In the genomic region with DNA sequence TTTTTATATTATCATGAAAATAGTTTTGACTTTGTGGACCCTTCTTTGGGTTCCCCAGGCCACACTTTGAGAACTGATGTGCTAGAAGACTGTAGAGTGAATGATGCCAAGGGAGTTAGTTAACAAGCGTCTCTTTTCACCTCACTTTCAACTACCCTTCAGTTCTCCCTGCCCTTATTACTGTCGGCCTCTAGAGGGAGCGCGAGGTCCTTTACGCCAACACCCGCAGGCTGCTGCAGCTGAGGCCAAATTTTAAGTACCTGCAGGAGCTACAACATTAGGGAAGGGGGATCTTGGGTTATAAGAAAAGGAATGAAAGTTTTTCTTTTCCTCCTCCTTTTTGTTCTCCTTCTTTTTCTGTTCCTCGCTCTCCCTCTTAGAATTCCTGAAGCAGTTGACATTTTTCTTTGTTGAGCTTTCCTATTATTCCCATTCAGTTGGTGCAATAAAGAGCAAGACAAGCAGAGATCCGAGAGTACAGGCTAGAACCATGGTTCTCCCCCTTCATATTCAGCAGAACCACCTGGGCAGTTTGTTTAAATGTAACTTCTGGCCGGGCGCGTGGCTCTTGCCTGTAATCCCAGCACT, we compare ENCODE assay signal across 8 cellular contexts.
DNase-seq lines count a peak whose midpoint lies in the region; ATAC-seq and TF ChIP-seq lines count a peak whose summit lies in the region.

No MANE protein-coding gene starts in this region.

- H2AFZ ChIP-seq in SK-N-SH (ENCODE audit: low read depth): no peak overlapping the region; the same call in 1 of the 2 replicates

- POLR2A ChIA-PET in SK-N-SH (lab: Yijun Ruan, JAX): no interaction called here

- no peaks in the 10 kb centered on the region for H3F3A ChIP-seq in SK-N-SH (replicated peaks; ENCODE audit: insufficient read depth)

- H3K27ac Mint-ChIP-seq in activated naive CD4-positive, alpha-beta T cell treated with anti-CD3 and anti-CD28 coated beads for 36 hours: no peak overlapping the region

- no peaks in the 10 kb centered on the region for H3K4me1 ChIP-seq in SK-N-SH (ENCODE audit: control insufficient read depth in 1 of 2, insufficient read depth in 2 of 2, low read depth in 1 of 2, low read length in 1 of 2)

- no peak overlapping the region for H3K9ac ChIP-seq in SK-N-SH

- H3K27me3 Mint-ChIP-seq in activated naive CD4-positive, alpha-beta T cell treated with anti-CD3 and anti-CD28 coated beads for 36 hours (ENCODE audit: low read depth): no peaks in the 10 kb centered on the region

- TF ChIP-seq EP300 in SK-N-SH (IDR thresholded peaks at IDR 0.05; ENCODE audit: borderline replicate concordance in 1 of 2, low read depth in 1 of 2, low read length in 1 of 2): no peak

- no peaks in the 10 kb centered on the region for H3K9me2 ChIP-seq in SK-N-SH

- no peak overlapping the region for H3K27ac ChIP-seq in SK-N-SH (ENCODE audit: low read depth in 2 of 2, low read length in 1 of 2)

- CTCF ChIA-PET in SK-N-SH (lab: Yijun Ruan, JAX): interaction anchor here (0.6 to 6.5 kb wide), 39 partner anchors 10 to 901 kb away, joined by 3 to 57 read pairs (median 4); no protein-coding TSS in a partner anchor
- CTCF ChIA-PET in activated naive CD4-positive, alpha-beta T cell treated with anti-CD3 and anti-CD28 coated beads for 36 hours (lab: Charles Lee): interaction anchor here (0.6 to 7.7 kb wide), 39 partner anchors 9 to 813 kb away, joined by 3 to 64 read pairs (median 4); no protein-coding TSS in a partner anchor

- no peaks in the 10 kb centered on the region for H3K9me3 Mint-ChIP-seq in activated naive CD4-positive, alpha-beta T cell treated with anti-CD3 and anti-CD28 coated beads for 36 hours

- peaks cover 38% of the 10 kb centered on the region; the same call in 1 of the 2 replicates for H3K27me3 ChIP-seq in SK-N-SH (ENCODE audit: insufficient read depth)

- peak; percentile 90 for TF ChIP-seq RAD21 in SK-N-SH (IDR thresholded peaks at IDR 0.05; ENCODE audit: low read length)

- no peak overlapping the region for H3K4me3 Mint-ChIP-seq in activated naive CD4-positive, alpha-beta T cell treated with anti-CD3 and anti-CD28 coated beads for 36 hours

- ATAC-seq in GM21786 (IDR thresholded peaks at IDR 0.05; ENCODE audit: unreplicated experiment): peak; percentile 75

- H3K79me2 ChIP-seq in SK-N-SH (ENCODE audit: insufficient read depth): no peaks in the 10 kb centered on the region

- H3K4me2 ChIP-seq in SK-N-SH: no peak overlapping the region

- H3K4me3 ChIP-seq in SK-N-SH (ENCODE audit: low read depth in 2 of 2, low read length in 1 of 2): peak overlapping the region in 1 of 2 experiments; percentile 47; a peak in 1 of 4 replicates

- no peaks in the 10 kb centered on the region for H3K4me1 Mint-ChIP-seq in activated naive CD4-positive, alpha-beta T cell treated with anti-CD3 and anti-CD28 coated beads for 36 hours (ENCODE audit: low read depth)

- 18% methylated on average over 11 of the region's 11 CpGs for WGBS in SK-N-SH (ENCODE audit: low lambda C conversion rate)

- intact Hi-C loops in activated naive CD4-positive, alpha-beta T cell treated with anti-CD3 and anti-CD28 coated beads for 36 hours (cut with micrococcal nuclease): loop anchor here (1.0 to 10.0 kb wide), 6 partner anchors 311 to 904 kb away; no protein-coding TSS in a partner anchor
- intact Hi-C loops in head of caudate nucleus (cut with DNase I): loop anchor here (5.0 kb wide), 1 partner anchor 541 kb away; no protein-coding TSS in a partner anchor

- H3K36me3 Mint-ChIP-seq in activated naive CD4-positive, alpha-beta T cell treated with anti-CD3 and anti-CD28 coated beads for 36 hours (ENCODE audit: low read depth): no peaks in the 10 kb centered on the region

- peak; percentile 46 for DNase-seq in GDM1 (lab: John Stamatoyannopoulos, UW)
- DNase-seq in LHCN-M2 (ENCODE audit: low read depth): peak; percentile 41
- peak; percentile 59 for DNase-seq in SK-N-SH
- peak; percentile 79 for DNase-seq in activated naive CD4-positive, alpha-beta T cell treated with anti-CD3 and anti-CD28 coated beads for 36 hours
- DNase-seq in head of caudate nucleus: peak; percentile 59 to 91 (median 82)
- DNase-seq in pons (ENCODE audit: low spot score): peak; percentile 75
- peak; percentile 74 for DNase-seq in ureter (ENCODE audit: low spot score)

- H4K20me1 ChIP-seq in SK-N-SH (ENCODE audit: insufficient read depth): no peaks in the 10 kb centered on the region

- no peaks in the 10 kb centered on the region for H3K9me3 ChIP-seq in SK-N-SH

- H3K36me3 ChIP-seq in SK-N-SH (replicated peaks in 1 of 2; ENCODE audit: control insufficient read depth in 1 of 2, insufficient read depth in 2 of 2, low read length in 1 of 2): no peaks in the 10 kb centered on the region

- peak; percentile 98 for TF ChIP-seq CTCF in SK-N-SH (IDR thresholded peaks at IDR 0.05)

TF ChIP-seq in SK-N-SH, 30 proteins besides CTCF, POLR2A, EP300 and RAD21:
- TF ChIP-seq SMC3 (IDR thresholded peaks at IDR 0.05; ENCODE audit: low read depth, low read length): peak; percentile 81
- no peak for TF ChIP-seq JUND (IDR thresholded peaks at IDR 0.05)
